In genomic region chr5:14208071-14209021, GRCh38 we compare ENCODE assay signal across 9 cellular contexts.
A peak's percentile ranks its signal among the peaks of the same experiment; 100 is the strongest.
DNase-seq lines count a peak whose midpoint lies in the region; ATAC-seq and TF ChIP-seq lines count a peak whose summit lies in the region.
"Had no signal": no experiment of that assay in that cellular context is flagged by ENCODE, and none has a peak within 500 bp of the region (broad histone marks: within the 10 kb centered on the region; RNA-seq: fewer than 3 reads in every experiment).

No MANE protein-coding gene starts in this region.

- ATAC-seq in GM19438 (IDR thresholded peaks at IDR 0.05; ENCODE audit: low read depth, unreplicated experiment) (peak; percentile 47), HG03457 (IDR thresholded peaks at IDR 0.05; ENCODE audit: unreplicated experiment) (peak; percentile 44)
- peak; percentile 66 to 83 for ATAC-seq in natural killer cell treated with Interleukin-12 subunit alpha and Interleukin-12 subunit beta and Interleukin-15 and Interleukin-18, amount 100 ng/mL, for 72 hours
- ATAC-seq: K562 had no signal

- H3K36me3 ChIP-seq in Caco-2 (ENCODE audit: control insufficient read depth, insufficient read depth, low read length) = no peaks in the 10 kb centered on the region
- no peaks in the 10 kb centered on the region for H3K36me3 ChIP-seq in CD8-positive, alpha-beta memory T cell (ENCODE audit: insufficient read depth, low read length)

- H3K9me3 ChIP-seq in Caco-2 = no peaks in the 10 kb centered on the region
- H3K9me3 ChIP-seq in CD8-positive, alpha-beta memory T cell (ENCODE audit: low read length) = no peaks in the 10 kb centered on the region

- DNase-seq in Caco-2 (peak; percentile 53 to 63), amniotic epithelial cell (ENCODE audit: low read depth) (peak; percentile 96), glutamatergic neuron (no peak), NCI-H1417 (lab: John Stamatoyannopoulos, UW) (no peak)
- no peak for DNase-seq in natural killer cell treated with Interleukin-12 subunit alpha and Interleukin-12 subunit beta and Interleukin-15 and Interleukin-18, amount 100 ng/mL, for 72 hours (ENCODE audit: low spot score)
- DNase-seq in CD8-positive, alpha-beta memory T cell = no peak

- H3K9me3 Mint-ChIP-seq in Caco-2 (ENCODE audit: unreplicated experiment) = no peaks in the 10 kb centered on the region
- H3K9me3 Mint-ChIP-seq in natural killer cell treated with Interleukin-12 subunit alpha and Interleukin-12 subunit beta and Interleukin-15 and Interleukin-18, amount 100 ng/mL, for 72 hours = no peaks in the 10 kb centered on the region
- peaks cover 5% of the 10 kb centered on the region for H3K9me3 Mint-ChIP-seq in glutamatergic neuron (ENCODE audit: unreplicated experiment)
- peaks cover 0 to 24% (median 0%) of the 10 kb centered on the region in 5 donors for H3K9me3 Mint-ChIP-seq in CD8-positive, alpha-beta memory T cell

- no peak for TF ChIP-seq CTCF in Caco-2 (IDR thresholded peaks at IDR 0.05; ENCODE audit: insufficient read depth in 1 of 2, low read depth in 1 of 2, low read length in 1 of 2, severe bottlenecking in 1 of 2, unreplicated experiment in 1 of 2)
- TF ChIP-seq CTCF in glutamatergic neuron (IDR thresholded peaks at IDR 0.05; ENCODE audit: partially characterized antibody, unreplicated experiment) = no peak

- H3K27me3 ChIP-seq in Caco-2 (replicated peaks; ENCODE audit: control insufficient read depth, insufficient read depth, low read length) = no peaks in the 10 kb centered on the region
- H3K27me3 ChIP-seq in CD8-positive, alpha-beta memory T cell (ENCODE audit: insufficient read depth, low read length, poor library complexity, severe bottlenecking) = no peaks in the 10 kb centered on the region

- peaks cover 32% of the 10 kb centered on the region for H3K4me1 ChIP-seq in Caco-2
- H3K4me1 ChIP-seq in CD8-positive, alpha-beta memory T cell (ENCODE audit: insufficient read depth, low read length) = no peaks in the 10 kb centered on the region

- H3K36me3 Mint-ChIP-seq in Caco-2 (ENCODE audit: insufficient read depth, unreplicated experiment) = peaks cover 8% of the 10 kb centered on the region
- no peaks in the 10 kb centered on the region for H3K36me3 Mint-ChIP-seq in natural killer cell treated with Interleukin-12 subunit alpha and Interleukin-12 subunit beta and Interleukin-15 and Interleukin-18, amount 100 ng/mL, for 72 hours
- H3K36me3 Mint-ChIP-seq in glutamatergic neuron (ENCODE audit: unreplicated experiment) = no peaks in the 10 kb centered on the region
- no peaks in the 10 kb centered on the region for H3K36me3 Mint-ChIP-seq in CD8-positive, alpha-beta memory T cell

- no peak overlapping the region for H3K4me3 ChIP-seq in Caco-2 (ENCODE audit: low read depth, low read length)
- no peak overlapping the region for H3K4me3 ChIP-seq in CD8-positive, alpha-beta memory T cell (ENCODE audit: low read length)
- H3K4me3 ChIP-seq: K562 had no signal

- H3K27ac Mint-ChIP-seq in Caco-2 (ENCODE audit: unreplicated experiment) (no peak overlapping the region), glutamatergic neuron (ENCODE audit: unreplicated experiment) (no peak overlapping the region)
- peak overlapping the region; percentile 36 to 72 for H3K27ac Mint-ChIP-seq in natural killer cell treated with Interleukin-12 subunit alpha and Interleukin-12 subunit beta and Interleukin-15 and Interleukin-18, amount 100 ng/mL, for 72 hours
- H3K27ac Mint-ChIP-seq in CD8-positive, alpha-beta memory T cell = no peak overlapping the region

- TSS peak; percentile 15 for BruUV-seq in Caco-2 (replicated peaks; lab: Mats Ljungman, UMichigan)

- CTCF ChIA-PET in Caco-2 (lab: Charles Lee) = interaction anchor here (0.7 kb wide), 1 partner anchor 66 kb away, joined by 4 read pairs; the partner anchor contains the start of gene TRIO
- CTCF ChIA-PET in CD8-positive, alpha-beta memory T cell (lab: Charles Lee) = no interaction called here

- H3K27me3 Mint-ChIP-seq in Caco-2 (ENCODE audit: insufficient read depth, unreplicated experiment) = no peaks in the 10 kb centered on the region
- no peaks in the 10 kb centered on the region for H3K27me3 Mint-ChIP-seq in natural killer cell treated with Interleukin-12 subunit alpha and Interleukin-12 subunit beta and Interleukin-15 and Interleukin-18, amount 100 ng/mL, for 72 hours
- peaks cover 2% of the 10 kb centered on the region for H3K27me3 Mint-ChIP-seq in glutamatergic neuron (ENCODE audit: unreplicated experiment)
- H3K27me3 Mint-ChIP-seq in CD8-positive, alpha-beta memory T cell = peaks cover 4 to 21% of the 10 kb centered on the region in 2 donors

- no peak overlapping the region for H3K27ac ChIP-seq in CD8-positive, alpha-beta memory T cell (ENCODE audit: low read depth, low read length)

- no peak overlapping the region for H3K4me3 Mint-ChIP-seq in Caco-2 (ENCODE audit: unreplicated experiment)
- peak overlapping the region; percentile 47 for H3K4me3 Mint-ChIP-seq in natural killer cell treated with Interleukin-12 subunit alpha and Interleukin-12 subunit beta and Interleukin-15 and Interleukin-18, amount 100 ng/mL, for 72 hours
- no peak overlapping the region for H3K4me3 Mint-ChIP-seq in glutamatergic neuron (ENCODE audit: unreplicated experiment)
- no peak overlapping the region for H3K4me3 Mint-ChIP-seq in CD8-positive, alpha-beta memory T cell

- POLR2A ChIA-PET in Caco-2 (lab: Charles Lee) = no interaction called here
- POLR2A ChIA-PET in CD8-positive, alpha-beta memory T cell (lab: Charles Lee) = no interaction called here

- intact Hi-C loops in Caco-2 (cut with micrococcal nuclease; ENCODE audit: unreplicated experiment) = loop anchor here (2.0 to 5.0 kb wide), 2 partner anchors 66 to 221 kb away; partner anchors contain the start of gene TRIO

- H3K4me1 Mint-ChIP-seq in Caco-2 (ENCODE audit: low read depth, unreplicated experiment) (peaks cover 48% of the 10 kb centered on the region), glutamatergic neuron (ENCODE audit: low read depth, unreplicated experiment) (peaks cover 40% of the 10 kb centered on the region)
- peaks cover 40 to 55% of the 10 kb centered on the region in 2 donors for H3K4me1 Mint-ChIP-seq in natural killer cell treated with Interleukin-12 subunit alpha and Interleukin-12 subunit beta and Interleukin-15 and Interleukin-18, amount 100 ng/mL, for 72 hours (ENCODE audit: low read depth in 2 of 2)
- no peaks in the 10 kb centered on the region for H3K4me1 Mint-ChIP-seq in CD8-positive, alpha-beta memory T cell

Comparison
In these comparisons a context has a peak if more than half of its experiments do, and no peak if none do; other contexts are left out.
1. DNase-seq: peak in Caco-2 (2 of 2) and amniotic epithelial cell (single experiment); none in natural killer cell treated with Interleukin-12 subunit alpha and Interleukin-12 subunit beta and Interleukin-15 and Interleukin-18, amount 100 ng/mL, for 72 hours (single experiment), glutamatergic neuron (single experiment), CD8-positive, alpha-beta memory T cell (0 of 5) and NCI-H1417 (0 of 3).
2. H3K27ac Mint-ChIP-seq: peak in natural killer cell treated with Interleukin-12 subunit alpha and Interleukin-12 subunit beta and Interleukin-15 and Interleukin-18, amount 100 ng/mL, for 72 hours (2 of 2); none in Caco-2 (single experiment), glutamatergic neuron (single experiment) and CD8-positive, alpha-beta memory T cell (0 of 8).
3. Peak in every context shown above with its lines, with median percentiles within 50 percentile points of each other: ATAC-seq.